In genomic region chr7:33050425-33051318, GRCh38 we compare ENCODE assay signal across 1 cellular context.
A peak's percentile ranks its signal among the peaks of the same experiment; 100 is the strongest.
TF ChIP-seq lines count a peak whose summit lies in the region.

No MANE protein-coding gene starts in this region.

TF ChIP-seq in HepG2, 621 proteins besides CTCF, POLR2A, EP300 and RAD21:
- TF ChIP-seq ARID3A (IDR thresholded peaks at IDR 0.05; ENCODE audit: low read depth, low read length) (0 out of 2 replicates have a peak, but pooled peaks have one; percentile 30), ZNF672 (CRISPR knock-in tag; IDR thresholded peaks at IDR 0.05) (no peak), STAG1 (CRISPR knock-in tag; IDR thresholded peaks at IDR 0.05) (peak; percentile 58), HOXA7 (CRISPR knock-in tag; IDR thresholded peaks at IDR 0.05) (no peak), POLR2G (IDR thresholded peaks at IDR 0.05; ENCODE audit: low read depth, low read length) (no peak), SMC3 (IDR thresholded peaks at IDR 0.05; ENCODE audit: low read length) (peak; percentile 57; the same call in 1 of the 2 replicates), BCLAF1 (IDR thresholded peaks at IDR 0.05) (no peak)
